Comparison of ENCODE assay signal across 21 cellular contexts in the genomic region with DNA sequence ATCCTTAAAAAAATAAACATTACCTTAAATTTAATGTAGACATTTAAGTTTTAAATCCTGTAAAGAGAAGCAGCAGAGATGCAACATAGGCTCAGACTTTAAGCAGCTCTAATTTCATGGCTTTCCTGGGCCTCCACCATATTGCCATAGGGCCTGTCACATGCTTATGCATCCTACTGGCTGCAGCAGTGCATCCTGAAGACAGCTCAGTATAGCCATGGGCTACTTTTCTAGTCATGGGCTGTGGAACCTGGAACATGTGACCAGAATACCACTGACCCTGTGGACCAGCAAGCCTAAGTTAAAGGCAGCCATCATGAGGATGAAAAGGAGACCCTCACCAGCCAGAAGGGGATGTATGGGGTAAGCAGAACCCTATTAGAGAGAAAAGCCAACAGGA.
"Had no signal": no experiment of that assay in that cellular context is flagged by ENCODE, and none has a peak within 500 bp of the region (broad histone marks: within the 10 kb centered on the region; RNA-seq: fewer than 3 reads in every experiment).

No MANE protein-coding gene starts in this region.

- ATAC-seq: activated T-helper 17 cell treated with anti-CD3 and anti-CD28 coated beads, Interleukin-2, amount 50 U/mL, for 72 hours; left lobe of liver; lower lobe of right lung had no signal

- H3K27ac Mint-ChIP-seq: activated naive CD8-positive, alpha-beta T cell treated with anti-CD3 and anti-CD28 coated beads for 36 hours; activated T-helper 17 cell treated with anti-CD3 and anti-CD28 coated beads, Interleukin-2, amount 50 U/mL, for 72 hours; progenitor cell of endocrine pancreas had no signal

- H3K27me3 Mint-ChIP-seq: activated naive CD8-positive, alpha-beta T cell treated with anti-CD3 and anti-CD28 coated beads for 36 hours; activated T-helper 17 cell treated with anti-CD3 and anti-CD28 coated beads, Interleukin-2, amount 50 U/mL, for 72 hours; naive B cell; progenitor cell of endocrine pancreas had no signal

- H3K9me3 ChIP-seq: lower lobe of right lung, spleen, thoracic aorta, upper lobe of left lung had no signal

- H3K4me1 ChIP-seq: lower lobe of right lung, spleen, upper lobe of left lung had no signal

- H3K4me1 Mint-ChIP-seq: activated naive CD8-positive, alpha-beta T cell treated with anti-CD3 and anti-CD28 coated beads for 36 hours; naive B cell; neural crest cell had no signal

- H3K27ac ChIP-seq: coronary artery, foreskin keratinocyte, lower lobe of right lung, spleen, thoracic aorta, upper lobe of left lung, WERI-Rb-1 had no signal

- H3K4me3 ChIP-seq: coronary artery, lower lobe of right lung, spleen, thoracic aorta, upper lobe of left lung had no signal

- H3K9me3 Mint-ChIP-seq: activated T-helper 17 cell treated with anti-CD3 and anti-CD28 coated beads, Interleukin-2, amount 50 U/mL, for 72 hours; naive B cell; neural crest cell had no signal

- H3K4me3 Mint-ChIP-seq: activated naive CD8-positive, alpha-beta T cell treated with anti-CD3 and anti-CD28 coated beads for 36 hours; activated T-helper 17 cell treated with anti-CD3 and anti-CD28 coated beads, Interleukin-2, amount 50 U/mL, for 72 hours; naive B cell; neural crest cell had no signal

- DNase-seq: activated CD4-positive, alpha-beta T cell treated with anti-CD3 and anti-CD28 coated beads for 1 hour; activated CD4-positive, alpha-beta T cell treated with anti-CD3 and anti-CD28 coated beads, Interleukin-2, amount 50 U/mL, for 1 hour; activated naive CD4-positive, alpha-beta T cell treated with Interleukin-2 at 50 U/mL for 16 hours; activated naive CD8-positive, alpha-beta T cell treated with anti-CD3 and anti-CD28 coated beads for 36 hours; activated T-cell treated with anti-CD3 and anti-CD28 coated beads, Interleukin-2, amount 50 U/mL, for 1 hour; kidney; lower lobe of right lung; mesendoderm; naive B cell; spleen; stimulated activated CD4-positive, alpha-beta T cell treated with anti-CD3 and anti-CD28 coated beads, Interleukin-4, amount 100 ng/mL, for 1 hour; stimulated activated naive CD4-positive, alpha-beta T cell treated with Interleukin-2 at 50 U/mL for 16 hours; upper lobe of left lung; WERI-Rb-1 had no signal

- H3K27me3 ChIP-seq: foreskin keratinocyte, spleen, upper lobe of left lung had no signal
